In genomic region chr5:168151041-168151440, GRCh38 we compare ENCODE assay signal across 19 cellular contexts.
"Had no signal": no experiment of that assay in that cellular context is flagged by ENCODE, and none has a peak within 500 bp of the region (broad histone marks: within the 10 kb centered on the region; RNA-seq: fewer than 3 reads in every experiment).

No MANE protein-coding gene starts in this region.

- H3K27ac ChIP-seq: epithelial cell of prostate, esophagus muscularis mucosa, gastrocnemius medialis, neutrophil, spleen, tibial artery, upper lobe of right lung, vagina had no signal

- H3K27me3 ChIP-seq: esophagus muscularis mucosa, gastrocnemius medialis, upper lobe of right lung, vagina had no signal

- H3K4me1 ChIP-seq: gastrocnemius medialis, spleen, tibial artery, upper lobe of right lung, vagina had no signal

- ATAC-seq: effector memory CD8-positive, alpha-beta T cell; gastrocnemius medialis; left lobe of liver; naive thymus-derived CD4-positive, alpha-beta T cell; sciatic nerve; stimulated activated memory B cell treated with anti-CD40 and anti-IgM and Interleukin-4, amounts not matched to agents 10 μg/mL and 1 μg/mL and 100 μg/mL, for 72 hours; upper lobe of right lung had no signal

- H3K36me3 ChIP-seq: esophagus muscularis mucosa, gastrocnemius medialis, neutrophil, spleen, tibial artery, upper lobe of right lung, vagina had no signal

- H3K9me3 ChIP-seq: esophagus muscularis mucosa, gastrocnemius medialis, neutrophil, spleen, tibial artery, upper lobe of right lung, vagina had no signal

- DNase-seq: effector memory CD8-positive, alpha-beta T cell; gastrocnemius medialis; islet precursor cell; mammary epithelial cell; naive thymus-derived CD4-positive, alpha-beta T cell; nephron progenitor cell; spleen; stimulated activated CD4-positive, alpha-beta T cell treated with anti-CD3 and anti-CD28 coated beads, Interleukin-15, amount 100 ng/mL, for 24 hours; stimulated activated CD4-positive, alpha-beta T cell treated with anti-CD3 and anti-CD28 coated beads, Interleukin-1b, Interleukin-23, amount 100 ng/mL, for 48 hours; stimulated activated CD4-positive, alpha-beta T cell treated with anti-CD3 and anti-CD28 coated beads, Interleukin-4, amount 100 ng/mL, for 24 hours; tibial artery; upper lobe of right lung had no signal

- H3K4me3 ChIP-seq: esophagus muscularis mucosa, gastrocnemius medialis, spleen, tibial artery, upper lobe of right lung, vagina had no signal
